Comparison of ENCODE assay signal across 8 cellular contexts in the genomic region with DNA sequence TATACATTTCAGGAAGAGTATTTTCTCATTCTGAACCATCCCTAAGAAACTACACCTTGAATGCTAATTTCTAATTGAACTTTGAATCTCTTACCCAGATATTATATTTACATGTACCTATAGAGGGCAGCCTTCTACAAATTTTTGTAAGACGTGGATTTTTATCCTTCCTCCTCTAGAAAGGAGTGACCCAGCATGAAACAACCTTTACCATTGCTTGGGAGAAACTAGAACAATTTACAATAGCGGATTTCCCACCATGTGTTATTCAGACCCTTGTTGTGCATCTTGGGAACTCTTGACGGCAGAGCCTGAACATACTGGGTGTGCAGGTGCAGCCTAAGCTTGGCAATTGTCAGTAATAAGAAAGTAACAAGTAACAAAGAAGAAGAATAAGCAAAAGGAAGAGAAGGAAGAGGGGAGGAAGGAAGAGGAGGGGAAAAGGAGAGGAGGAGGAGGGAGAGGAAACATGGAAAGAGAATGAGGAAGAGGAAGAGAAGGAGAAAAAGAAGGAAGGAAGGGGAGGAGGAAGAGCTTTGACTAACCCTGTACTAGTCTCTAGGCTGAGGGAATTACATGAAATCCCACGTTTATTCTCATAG. TPM values are rescaled to one million over a fixed set of nuclear protein-coding genes. Genes with fewer than 3 reads are reported as not detected.
A peak's percentile ranks its signal among the peaks of the same experiment; 100 is the strongest.
DNase-seq lines count a peak whose midpoint lies in the region; ATAC-seq and TF ChIP-seq lines count a peak whose summit lies in the region.
"Had no signal": no experiment of that assay in that cellular context is flagged by ENCODE, and none has a peak within 500 bp of the region (broad histone marks: within the 10 kb centered on the region; RNA-seq: fewer than 3 reads in every experiment).

No MANE protein-coding gene starts in this region.

- H3K4me3 ChIP-seq in right atrium auricular region, result no peak overlapping the region
- no peak overlapping the region for H3K4me3 ChIP-seq in skeletal muscle satellite cell (ENCODE audit: low read length)

- no peak for ATAC-seq in GM18868 (IDR thresholded peaks at IDR 0.05; ENCODE audit: unreplicated experiment)

- TF ChIP-seq CTCF in GM10248 (IDR thresholded peaks at IDR 0.05; ENCODE audit: control extremely low read depth, extremely low read depth, low read depth, missing control alignments), result peak; percentile 36
- TF ChIP-seq CTCF in right atrium auricular region (IDR thresholded peaks at IDR 0.05), result peak; percentile 27 to 66

- no peak overlapping the region for H3K27ac ChIP-seq in right atrium auricular region

- H3K4me1 ChIP-seq in right atrium auricular region (no peaks in the 10 kb centered on the region), skeletal muscle satellite cell (ENCODE audit: control insufficient read depth, insufficient read depth, low read length) (no peaks in the 10 kb centered on the region)

- CTCF ChIA-PET in GM10248 (lab: Yijun Ruan, JAX), result interaction anchor here (0.7 to 3.8 kb wide), 19 partner anchors 10 to 260 kb away, joined by 3 to 31 read pairs (median 3); partner anchors contain the start of genes SLC18B1 and TAAR1

- H3K9ac ChIP-seq in skeletal muscle satellite cell (ENCODE audit: low read depth, low read length), result no peak overlapping the region

- H3K36me3 ChIP-seq in right atrium auricular region (no peaks in the 10 kb centered on the region), skeletal muscle satellite cell (ENCODE audit: insufficient read depth, low read length) (no peaks in the 10 kb centered on the region)

- H3K27me3 ChIP-seq in right atrium auricular region, result no peaks in the 10 kb centered on the region
- H3K27me3 ChIP-seq in skeletal muscle satellite cell (ENCODE audit: control insufficient read depth, insufficient read depth, low read length), result peaks cover 4% of the 10 kb centered on the region

- H3K4me2 ChIP-seq in skeletal muscle satellite cell (ENCODE audit: low read length), result peak overlapping the region; percentile 22

- DNase-seq in GM10248 (ENCODE audit: extremely low spot score), result peak; percentile 29
- DNase-seq in HCEC 1CT, result peak; percentile 54
- DNase-seq in NCI-H2107 treated with DMSO at 0.1 percent for 48 hours (lab: John Stamatoyannopoulos, UW; ENCODE audit: unreplicated experiment), result peak; percentile 61
- DNase-seq in amniotic epithelial cell (ENCODE audit: low read depth), result peak; percentile 67
- DNase-seq in right atrium auricular region (ENCODE audit: low spot score), result no peak

- POLR2A ChIA-PET in GM10248 (lab: Yijun Ruan, JAX), result interaction anchor here (0.5 to 1.5 kb wide), 3 partner anchors 63 to 876 kb away, joined by 3 to 6 read pairs (median 4); partner anchors contain the start of gene RPS12

- H3K9me3 ChIP-seq in right atrium auricular region, result no peaks in the 10 kb centered on the region
- H3K9me3 ChIP-seq in skeletal muscle satellite cell (replicated peaks; ENCODE audit: low read length), result no peaks in the 10 kb centered on the region

RNA-seq across cellular contexts. Expression of gene TAAR1, which starts 10.8 kb away (rescaled TPM):
- not detected for total RNA-seq in right atrium auricular region
- total RNA-seq in skeletal muscle satellite cell (2012; rRNA removed), result not detected in 2 replicates
- total RNA-seq: activated CD8-positive, alpha-beta memory T cell treated with anti-CD3 and anti-CD28 coated beads for 36 hours had no signal

RNA-seq across cellular contexts. Expression of gene VNN1, which starts 44.1 kb away (rescaled TPM):
- 1 to 10 TPM in 1 of 2 donors, under 1 TPM in 1; 0.19 to 1.1 TPM for total RNA-seq in right atrium auricular region
- under 0.01 TPM in 1 of 2 replicates, not detected in the other for total RNA-seq in skeletal muscle satellite cell (2012; rRNA removed)
- total RNA-seq: activated CD8-positive, alpha-beta memory T cell treated with anti-CD3 and anti-CD28 coated beads for 36 hours had no signal

RNA-seq across cellular contexts. Expression of gene TAAR2, which starts 45.7 kb away (rescaled TPM):
- not detected for total RNA-seq in right atrium auricular region
- not detected in 2 replicates for total RNA-seq in skeletal muscle satellite cell (2012; rRNA removed)
- total RNA-seq: activated CD8-positive, alpha-beta memory T cell treated with anti-CD3 and anti-CD28 coated beads for 36 hours had no signal
